8 cellular contexts compared by ENCODE assay signal in the genomic region with DNA sequence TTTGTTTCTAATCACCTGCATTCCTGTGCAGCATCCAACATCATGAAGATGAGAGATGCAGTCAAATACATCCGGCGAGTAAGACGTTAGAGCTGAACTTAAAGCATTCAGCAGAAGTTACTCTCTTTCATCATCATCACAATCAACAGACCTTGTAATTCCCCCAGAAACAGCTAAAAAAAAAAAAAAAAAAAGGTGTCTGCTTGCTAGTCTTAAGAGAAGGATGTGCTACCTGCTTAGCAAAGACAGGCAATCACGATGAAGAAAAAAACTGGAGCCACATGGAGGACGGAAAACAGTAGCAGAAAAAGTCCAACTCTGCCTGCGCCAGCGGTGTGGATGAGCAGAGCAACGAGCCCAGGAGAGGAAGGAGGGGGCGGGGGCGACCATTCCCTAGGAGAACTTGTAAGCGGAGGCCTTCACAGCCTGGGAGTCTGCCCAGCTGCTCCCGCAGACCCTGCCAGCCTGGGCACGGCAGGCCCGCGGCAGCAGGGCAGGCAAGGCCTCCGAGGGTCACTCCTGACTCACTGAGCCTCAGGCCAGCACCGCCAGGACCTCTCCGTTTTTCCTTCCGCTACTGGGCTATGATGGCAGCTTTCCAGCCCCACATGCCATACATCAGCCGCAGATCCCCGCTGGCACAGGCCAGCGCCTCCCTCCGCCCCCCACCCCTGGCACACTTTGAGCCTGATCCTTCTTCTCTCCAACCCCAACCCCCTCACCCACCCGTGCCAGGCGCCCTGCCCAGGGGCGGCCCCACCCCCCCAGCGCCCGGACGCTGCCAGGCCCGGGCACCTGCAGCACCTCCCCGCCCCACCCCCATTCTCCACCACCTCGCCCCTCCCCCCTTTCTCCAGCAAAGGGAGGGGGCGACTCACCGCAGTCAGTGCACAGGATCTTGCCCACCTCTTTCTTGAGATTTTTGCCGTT. TPM values are rescaled to one million over a fixed set of nuclear protein-coding genes. Genes with fewer than 3 reads are reported as not detected.
A peak's percentile ranks its signal among the peaks of the same experiment; 100 is the strongest.
DNase-seq lines count a peak whose midpoint lies in the region; ATAC-seq and TF ChIP-seq lines count a peak whose summit lies in the region.

No MANE protein-coding gene starts in this region.

- H3K79me2 ChIP-seq in SU-DHL-6 (ENCODE audit: insufficient read depth, low read length), result no peaks in the 10 kb centered on the region
- H3K79me2 ChIP-seq in mesendoderm (ENCODE audit: control insufficient read depth, insufficient read depth, low read length), result no peaks in the 10 kb centered on the region

- no peak overlapping the region for H2BK5ac ChIP-seq in mesendoderm (ENCODE audit: low read length)

- no peaks in the 10 kb centered on the region for H3K79me1 ChIP-seq in mesendoderm (ENCODE audit: low read length)

- intact Hi-C loops in transverse colon (cut with DNase I; ENCODE audit: low total_unique reads), result no loop called here

- TF ChIP-seq CTCF in BJ (IDR thresholded peaks at IDR 0.05; ENCODE audit: insufficient read depth, low read depth, low read length), result no peak
- TF ChIP-seq CTCF in SU-DHL-6 (IDR thresholded peaks at IDR 0.05; ENCODE audit: insufficient read depth, low read length, poor library complexity, severe bottlenecking), result no peak
- no peak for TF ChIP-seq CTCF in epithelial cell of esophagus (IDR thresholded peaks at IDR 0.05; ENCODE audit: insufficient read depth, low read depth, low read length, missing control alignments)
- no peak for TF ChIP-seq CTCF in transverse colon (IDR thresholded peaks at IDR 0.05)

- WGBS in mesendoderm (ENCODE audit: extremely low coverage, insufficient coverage, low lambda C conversion rate), result no CpG with 5 or more reads among the region's 35 CpGs
- WGBS in transverse colon (ENCODE audit: low coverage in 1 of 2), 2 donors, result 13 to 43% methylated on average over 4 to 31 of the region's 35 CpGs

- no peaks in the 10 kb centered on the region for H3K36me3 ChIP-seq in BJ (ENCODE audit: control insufficient read depth, insufficient read depth, low read length)
- H3K36me3 ChIP-seq in SU-DHL-6 (ENCODE audit: low read length), result no peaks in the 10 kb centered on the region
- no peaks in the 10 kb centered on the region for H3K36me3 ChIP-seq in mesendoderm (ENCODE audit: control insufficient read depth, insufficient read depth, low read length)
- no peaks in the 10 kb centered on the region for H3K36me3 ChIP-seq in transverse colon

- no peaks in the 10 kb centered on the region for H4K20me1 ChIP-seq in SU-DHL-6 (ENCODE audit: low read depth, low read length)

- ATAC-seq in GM18517 (IDR thresholded peaks at IDR 0.05; ENCODE audit: unreplicated experiment), result no peak

- H3K18ac ChIP-seq in mesendoderm (ENCODE audit: low read length), result no peak overlapping the region

- H2BK120ac ChIP-seq in mesendoderm (ENCODE audit: low read depth, low read length), result no peak overlapping the region

- in situ Hi-C loops in transverse colon (cut with MboI; ENCODE audit: low pct_ligation_motif_present in 1 of 4, low pct_unique_long_range_greater_than_20kb in 1 of 4, low sequenced_read_pairs in 3 of 4), result no loop called here

- H2BK15ac ChIP-seq in mesendoderm (replicated peaks; ENCODE audit: low read depth), result no peak overlapping the region

- H3K4me3 ChIP-seq in BJ (ENCODE audit: low read depth, low read length) (peak overlapping the region; percentile 57), SU-DHL-6 (ENCODE audit: insufficient read depth, low read length, poor library complexity, severe bottlenecking) (peak overlapping the region; percentile 33), epithelial cell of esophagus (ENCODE audit: low read length) (peak overlapping the region; percentile 28), mesendoderm (ENCODE audit: low read length) (no peak overlapping the region), transverse colon (peak overlapping the region; percentile 36 to 66 (median 58))

- H3K23ac ChIP-seq in mesendoderm (ENCODE audit: low read length), result no peak overlapping the region

- TF ChIP-seq POLR2A in transverse colon (IDR thresholded peaks at IDR 0.05), result no peak

- H3K56ac ChIP-seq in mesendoderm (ENCODE audit: low read length), result peak overlapping the region; percentile 56

- CTCF ChIA-PET in BJ (lab: Yijun Ruan, JAX), result no interaction called here

- TF ChIP-seq EP300 in transverse colon (IDR thresholded peaks at IDR 0.05; ENCODE audit: low read depth), result no peak

- H3K4me1 ChIP-seq in mesendoderm (ENCODE audit: control insufficient read depth, low read depth, low read length) (no peaks in the 10 kb centered on the region), transverse colon (peaks cover 5 to 40% (median 29%) of the 10 kb centered on the region in 4 donors)

- H2AFZ ChIP-seq in SU-DHL-6 (ENCODE audit: low read depth, low read length, severe bottlenecking), result no peak overlapping the region

- H4K8ac ChIP-seq in mesendoderm (ENCODE audit: low read depth, low read length), result no peak overlapping the region

- DNase-seq in BJ (ENCODE audit: low read depth) (no peak), GOT3 (lab: John Stamatoyannopoulos, UW) (peak; percentile 47), epithelial cell of esophagus (ENCODE audit: low read depth) (peak; percentile 52), mesendoderm (peak; percentile 25), transverse colon (peak; percentile 39), NOMO-1 treated with dmso at 0.1 percent for 144 hours (lab: John Stamatoyannopoulos, UW; ENCODE audit: unreplicated experiment) (no peak)

- H2AK5ac ChIP-seq in mesendoderm (ENCODE audit: low read length), result no peak overlapping the region

- no peak overlapping the region for H3K4ac ChIP-seq in mesendoderm (ENCODE audit: low read depth, low read length)

- H3K4me2 ChIP-seq in SU-DHL-6 (ENCODE audit: low read depth, low read length, poor library complexity, severe bottlenecking) (peak overlapping the region; percentile 61), mesendoderm (ENCODE audit: low read length) (no peak overlapping the region)

- H3K9me3 ChIP-seq in SU-DHL-6 (ENCODE audit: insufficient read depth, low read length) (no peaks in the 10 kb centered on the region), transverse colon (no peaks in the 10 kb centered on the region)

- no peaks in the 10 kb centered on the region for H3F3A ChIP-seq in SU-DHL-6 (ENCODE audit: insufficient read depth)

- H3K27me3 ChIP-seq in BJ (ENCODE audit: control insufficient read depth, insufficient read depth, low read length), result peaks cover 10% of the 10 kb centered on the region
- no peaks in the 10 kb centered on the region for H3K27me3 ChIP-seq in SU-DHL-6 (ENCODE audit: low read length)
- H3K27me3 ChIP-seq in mesendoderm (ENCODE audit: insufficient read depth, low read length, poor library complexity), result peaks cover 43% of the 10 kb centered on the region
- H3K27me3 ChIP-seq in transverse colon, result peaks cover 86% of the 10 kb centered on the region

- H4K5ac ChIP-seq in mesendoderm (ENCODE audit: low read length), result no peak overlapping the region

- POLR2A ChIA-PET in BJ (lab: Charles Lee), result interaction anchor here (0.6 kb wide), 1 partner anchor 66 kb away, joined by 7 read pairs; no protein-coding TSS in a partner anchor

- no peaks in the 10 kb centered on the region for H3K9me2 ChIP-seq in SU-DHL-6 (replicated peaks; ENCODE audit: insufficient read depth, low read length)

- H3K9ac ChIP-seq in SU-DHL-6 (ENCODE audit: low read length), result no peak overlapping the region
- no peak overlapping the region for H3K9ac ChIP-seq in mesendoderm (ENCODE audit: low read length)

- no peak overlapping the region for H3K27ac ChIP-seq in SU-DHL-6 (ENCODE audit: low read depth, low read length)
- H3K27ac ChIP-seq in mesendoderm (ENCODE audit: low read depth, low read length), result no peak overlapping the region
- H3K27ac ChIP-seq in transverse colon, result peak overlapping the region; percentile 33 to 85 (median 70)

RNA-seq across cellular contexts. Expression of a gene that starts 1.3 kb away (rescaled TPM):
- polyA plus RNA-seq in BJ (2011; rRNA removed), result not detected in 2 replicates
- not detected in 2 replicates for polyA minus RNA-seq in BJ (2011; rRNA and poly(A)+ RNA removed)
- polyA plus RNA-seq in mesendoderm (2013, experiment 1 of 2), result 0.01 TPM
- polyA plus RNA-seq in mesendoderm (2013, experiment 2 of 2), result 0.07 TPM
- 10 to 100 TPM in 1 of 4 donors, under 1 TPM in 2, not detected in 1; 0.68 to 12.3 (median 0.95) TPM for total RNA-seq in transverse colon

Comparison
In these comparisons a context has a peak if more than half of its experiments do, and no peak if none do; other contexts are left out.
1. DNase-seq: peak in GOT3 (single experiment), epithelial cell of esophagus (single experiment), mesendoderm (single experiment) and transverse colon (single experiment); none in BJ (single experiment) and NOMO-1 treated with dmso at 0.1 percent for 144 hours (single experiment).
2. H3K27ac ChIP-seq: peak in transverse colon (4 of 4); none in SU-DHL-6 (single experiment) and mesendoderm (single experiment).